In the genomic region with DNA sequence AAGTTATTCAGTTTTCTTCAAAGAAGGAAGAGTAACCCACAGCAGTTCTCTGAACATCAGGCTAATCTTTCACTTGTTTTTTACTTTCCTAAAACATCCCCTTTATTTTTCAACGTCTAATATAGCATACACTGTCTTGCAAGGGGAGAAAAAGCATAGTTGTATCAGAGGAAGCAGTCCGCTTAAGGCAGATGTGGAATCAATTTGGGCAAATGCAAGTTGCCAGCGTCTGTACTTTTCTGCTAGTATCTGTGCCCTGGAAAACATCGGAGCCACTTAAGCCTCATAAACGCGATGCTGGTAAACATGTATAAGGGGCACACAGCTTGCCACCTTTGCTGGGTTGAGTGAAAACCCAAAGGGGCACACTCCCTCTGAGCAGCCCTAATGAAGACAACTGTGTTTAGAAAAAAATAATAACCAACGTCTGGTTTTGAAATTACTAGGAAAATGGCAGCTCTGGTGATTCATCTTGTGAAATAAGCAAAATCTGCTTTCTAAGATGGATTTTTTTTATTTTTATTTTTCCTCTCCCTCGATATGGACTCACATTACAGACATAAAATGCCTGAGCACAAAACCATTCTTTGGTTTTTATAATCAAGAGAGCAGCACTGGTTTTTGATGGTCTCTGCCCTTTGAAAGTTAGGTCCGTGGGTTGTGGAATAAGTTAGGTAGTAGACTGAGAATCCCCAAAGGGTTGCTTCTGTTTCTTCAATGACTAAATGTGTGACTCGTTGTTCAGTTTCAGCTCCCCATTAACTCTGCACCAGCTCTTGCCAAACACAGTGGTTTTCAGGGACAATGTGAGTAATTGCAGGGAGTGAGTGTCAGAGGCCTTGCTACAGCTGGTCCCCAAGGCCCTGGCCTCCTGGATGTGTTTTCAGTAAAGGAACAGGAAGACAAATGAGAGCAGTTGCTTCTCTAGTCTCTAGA, we compare ENCODE assay signal across 7 cellular contexts. TPM values are rescaled to one million over a fixed set of nuclear protein-coding genes. Genes with fewer than 3 reads are reported as not detected.
A peak's percentile ranks its signal among the peaks of the same experiment; 100 is the strongest.
DNase-seq lines count a peak whose midpoint lies in the region; ATAC-seq, FAIRE-seq and TF ChIP-seq lines count a peak whose summit lies in the region.

No MANE protein-coding gene starts in this region.

- peak; percentile 5 for DNase-seq in PC-3
- DNase-seq in heart left ventricle, result peak in 4 of 5 donors; percentile 48 to 73 (median 61)
- no peak for DNase-seq in occipital lobe (lab: John Stamatoyannopoulos, UW)
- no peak for DNase-seq in GF-D8 (lab: John Stamatoyannopoulos, UW)
- no peak for DNase-seq in frontal cortex (ENCODE audit: low spot score in 2 of 2)

- no peaks in the 10 kb centered on the region for H4K20me1 ChIP-seq in PC-3 (ENCODE audit: low read length)

- ATAC-seq in GM18909 (IDR thresholded peaks at IDR 0.05; ENCODE audit: poor library complexity, unreplicated experiment), result peak; percentile 93
- peak; percentile 94 for ATAC-seq in HG02642 (IDR thresholded peaks at IDR 0.05; ENCODE audit: poor library complexity, unreplicated experiment)
- ATAC-seq in PC-3, result no peak
- ATAC-seq in heart left ventricle, result peak; percentile 39 to 90 (median 78)

- H3K9me2 ChIP-seq in PC-3 (replicated peaks; ENCODE audit: low read length), result no peaks in the 10 kb centered on the region

- H3K4me3 ChIP-seq in PC-3 (ENCODE audit: low read length), result no peak overlapping the region
- H3K4me3 ChIP-seq in heart left ventricle, result no peak overlapping the region

- 57 to 60% (median 58%) methylated on average over 10 of the region's 10 CpGs for WGBS in heart left ventricle, 4 donors

- no peaks in the 10 kb centered on the region for H3K36me3 ChIP-seq in PC-3 (ENCODE audit: low read depth, low read length)
- no peaks in the 10 kb centered on the region for H3K36me3 ChIP-seq in heart left ventricle

- H2AFZ ChIP-seq in PC-3 (ENCODE audit: low read length), result no peak overlapping the region

- H3K9ac ChIP-seq in PC-3 (ENCODE audit: low read length), result no peak overlapping the region

- CTCF ChIA-PET in PC-3 (lab: Charles Lee), result no interaction called here

- no peaks in the 10 kb centered on the region for H3K79me2 ChIP-seq in PC-3 (ENCODE audit: low read length)

- TF ChIP-seq CTCF in PC-3 (conservative IDR thresholded peaks at IDR 0.05; ENCODE audit: low read depth, low read length) (no peak), heart left ventricle (IDR thresholded peaks at IDR 0.05) (no peak)

- intact Hi-C loops in PC-3 (cut with micrococcal nuclease), result no loop called here
- intact Hi-C loops in heart left ventricle (cut with DNase I), result loop anchor here in 1 of 10 donors (10.0 kb wide), 1 partner anchor 386 kb away; the partner anchor contains the start of gene RBPJ

- H3F3A ChIP-seq in PC-3 (ENCODE audit: low read length, unreplicated experiment), result no peaks in the 10 kb centered on the region

- no peak for FAIRE-seq in frontal cortex (lab: Jason Lieb, UNC)

- H3K27ac ChIP-seq in PC-3 (ENCODE audit: low read length) (no peak overlapping the region), heart left ventricle (peak overlapping the region in 4 of 12 donors; percentile 8 to 60 (median 30))

- BruUV-seq in PC-3 (replicated peaks; lab: Mats Ljungman, UMichigan), result no TSS peak

- H3K4me2 ChIP-seq in PC-3 (ENCODE audit: low read length), result no peak overlapping the region

- H3K27me3 ChIP-seq in PC-3 (ENCODE audit: low read length) (no peaks in the 10 kb centered on the region), heart left ventricle (no peaks in the 10 kb centered on the region)

- no peak for TF ChIP-seq POLR2A in heart left ventricle (IDR thresholded peaks at IDR 0.05)

- no peaks in the 10 kb centered on the region for H3K9me3 ChIP-seq in PC-3 (ENCODE audit: low read length)
- H3K9me3 ChIP-seq in heart left ventricle, result no peaks in the 10 kb centered on the region

- H3K4me1 ChIP-seq in PC-3 (ENCODE audit: insufficient read depth, low read length) (no peaks in the 10 kb centered on the region), heart left ventricle (peaks cover 0 to 20% (median 8%) of the 10 kb centered on the region in 12 donors)

- POLR2A ChIA-PET in PC-3 (lab: Charles Lee; ENCODE audit: unreplicated experiment), result no interaction called here

RNA-seq across cellular contexts. Expression of gene SMIM20, which starts 24.5 kb away (rescaled TPM):
- total RNA-seq in PC-3 (2014; rRNA removed), result 21.3 and 27.0 TPM in 2 replicates
- total RNA-seq in heart left ventricle, result 10 to 100 TPM; 27.4 to 50.8 (median 37.2) TPM
- 10 to 100 TPM; 40.3 to 42.3 TPM for polyA plus RNA-seq in heart left ventricle
- 15.6 TPM for total RNA-seq in occipital lobe
- 14.7 TPM for total RNA-seq in frontal cortex

Comparison
In these comparisons a context has a peak if more than half of its experiments do, and no peak if none do; other contexts are left out.
1. DNase-seq: peak in PC-3 (single experiment) and heart left ventricle (4 of 5); none in occipital lobe (single experiment), GF-D8 (single experiment) and frontal cortex (0 of 2).